13 cellular contexts compared by ENCODE assay signal in the genomic region with DNA sequence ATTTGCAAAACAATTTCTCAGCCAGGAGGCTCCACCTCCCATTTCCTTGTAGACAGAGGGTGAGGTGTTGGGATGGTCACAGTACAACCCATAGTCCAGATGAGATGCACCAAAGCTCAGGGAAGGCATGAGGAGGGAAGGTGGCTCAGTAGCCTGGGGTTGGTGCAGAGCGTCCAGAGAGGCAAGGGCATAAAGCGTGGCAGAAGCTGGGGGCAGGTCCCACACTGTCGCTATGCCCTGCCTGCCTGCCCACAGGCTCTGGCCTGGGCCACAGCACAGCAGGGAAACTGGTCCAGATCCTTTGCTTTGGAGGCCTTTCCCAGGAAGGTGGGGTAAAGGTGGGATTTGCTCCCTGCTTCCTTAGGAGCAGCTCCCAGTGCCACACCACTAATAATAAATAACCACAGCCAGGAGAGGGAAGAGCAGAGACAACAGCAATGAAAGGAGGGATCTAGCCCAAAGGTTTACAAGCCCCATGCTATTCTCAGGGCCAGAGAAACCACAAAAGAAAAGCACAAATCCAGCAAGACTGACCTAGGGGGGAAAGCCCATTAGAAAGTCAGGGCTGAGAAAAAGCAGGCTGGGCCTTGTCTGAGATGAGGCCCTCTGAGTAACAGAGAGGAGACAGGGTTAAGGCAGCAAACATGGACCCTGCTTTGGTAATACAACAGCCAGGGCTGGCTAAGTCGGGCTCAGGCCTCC. TPM values are rescaled to one million over a fixed set of nuclear protein-coding genes. Genes with fewer than 3 reads are reported as not detected.
DNase-seq lines count a peak whose midpoint lies in the region; ATAC-seq and TF ChIP-seq lines count a peak whose summit lies in the region.
"Had no signal": no experiment of that assay in that cellular context is flagged by ENCODE, and none has a peak within 500 bp of the region (broad histone marks: within the 10 kb centered on the region; RNA-seq: fewer than 3 reads in every experiment).

No MANE protein-coding gene starts in this region.

- H3K36me3 ChIP-seq in GM23338 (ENCODE audit: insufficient read depth) (peaks cover 15% of the 10 kb centered on the region; the same call in 1 of the 2 replicates), hepatocyte (replicated peaks; ENCODE audit: insufficient read depth, low read depth) (no peaks in the 10 kb centered on the region), skeletal muscle tissue (ENCODE audit: control insufficient read depth in 3 of 3, insufficient read depth in 3 of 3, low read length in 3 of 3) (peaks cover 20 to 31% (median 25%) of the 10 kb centered on the region in 3 donors)

- no peak overlapping the region for H3K4me3 ChIP-seq in GM23338
- H3K4me3 ChIP-seq in hepatocyte = no peak overlapping the region
- H3K4me3 ChIP-seq in skeletal muscle tissue (ENCODE audit: low read length in 3 of 3) = no peak overlapping the region

- POLR2A ChIA-PET in T-cell (lab: Charles Lee) = interaction anchor here in 1 of 2 donors (0.7 to 0.8 kb wide), 2 partner anchors 12 to 29 kb away, joined by 3 to 4 read pairs; no protein-coding TSS in a partner anchor

- 90% methylated on average over 4 of the region's 4 CpGs for WGBS in hepatocyte (ENCODE audit: low lambda C conversion rate, missing lambda C conversion rate)

- H3K36me3 Mint-ChIP-seq in GM23338 (ENCODE audit: low read depth) (peaks cover 57% of the 10 kb centered on the region), T-cell (peaks cover 49% of the 10 kb centered on the region)

- H3K27me3 ChIP-seq in GM23338 (ENCODE audit: insufficient read depth) (0 out of 2 replicates have a peak, but pooled peaks cover 4% of the 10 kb centered on the region), hepatocyte (no peaks in the 10 kb centered on the region), skeletal muscle tissue (ENCODE audit: control insufficient read depth in 3 of 3, insufficient read depth in 3 of 3, low read length in 3 of 3) (no peaks in the 10 kb centered on the region)

- 0 out of 2 replicates have a peak, but pooled peaks cover 4% of the 10 kb centered on the region for H3F3A ChIP-seq in GM23338 (replicated peaks; ENCODE audit: low read depth)

- CTCF ChIA-PET in T-cell (lab: Charles Lee) = interaction anchor here (0.7 to 1.4 kb wide), 3 partner anchors 8 to 48 kb away, joined by 3 to 6 read pairs (median 3); no protein-coding TSS in a partner anchor

- H3K4me1 ChIP-seq in GM23338 (ENCODE audit: insufficient read depth) (peaks cover 9% of the 10 kb centered on the region), hepatocyte (ENCODE audit: insufficient read depth) (peaks cover 25% of the 10 kb centered on the region), skeletal muscle tissue (ENCODE audit: control insufficient read depth in 3 of 3, insufficient read depth in 3 of 3, low read length in 3 of 3) (peaks cover 83 to 90% (median 87%) of the 10 kb centered on the region in 3 donors)

- DNase-seq in GM23338 (ENCODE audit: low spot score) (no peak), T-cell (no peak), hepatocyte (ENCODE audit: low spot score) (no peak), dedifferentiated amniotic fluid mesenchymal stem cell (ENCODE audit: extremely low spot score) (no peak), GF-D8 (lab: John Stamatoyannopoulos, UW) (no peak), NCI-H1436 treated with DMSO at 0.1 percent for 48 hours (lab: John Stamatoyannopoulos, UW) (no peak), CD1c-positive myeloid dendritic cell (ENCODE audit: extremely low spot score) (no peak)
- DNase-seq: DMS79; GOT3; NCI-H187; PC-3; stimulated activated naive B cell treated with anti-CD40 and anti-IgM and Interleukin-4, amounts not matched to agents 10 μg/mL and 1 μg/mL and 100 μg/mL, for 72 hours had no signal

- H3K79me2 ChIP-seq in GM23338 (replicated peaks; ENCODE audit: insufficient read depth) (no peaks in the 10 kb centered on the region), hepatocyte (peaks cover 2% of the 10 kb centered on the region)

- H3K4me1 Mint-ChIP-seq in GM23338 = peaks cover 26% of the 10 kb centered on the region
- H3K4me1 Mint-ChIP-seq in T-cell = peaks cover 21 to 35% (median 32%) of the 10 kb centered on the region in 3 donors

- H3K4me2 ChIP-seq in GM23338 (peak overlapping the region; percentile 100; the same call in 1 of the 2 replicates), hepatocyte (no peak overlapping the region)

- H3K27ac Mint-ChIP-seq in GM23338 (peak overlapping the region; percentile 64; the same call in 1 of the 2 replicates), T-cell (peak overlapping the region; percentile 41 to 72)
- H3K27ac Mint-ChIP-seq: stimulated activated naive B cell treated with anti-CD40 and anti-IgM and Interleukin-4, amounts not matched to agents 10 μg/mL and 1 μg/mL and 100 μg/mL, for 72 hours had no signal

- H4K20me1 ChIP-seq in GM23338 (replicated peaks; ENCODE audit: insufficient read depth) (peaks cover 1% of the 10 kb centered on the region; the same call in 1 of the 2 replicates), hepatocyte (ENCODE audit: insufficient read depth, poor library complexity, severe bottlenecking) (no peaks in the 10 kb centered on the region)

- H3K9ac ChIP-seq in skeletal muscle tissue (ENCODE audit: low read depth in 1 of 3, low read length in 3 of 3) = peak overlapping the region in 2 of 3 donors; percentile 37 to 90

- ATAC-seq in GM23338 = no peak
- no peak for ATAC-seq in T-cell (replicated peaks in 1 of 4)
- ATAC-seq: PC-3; stimulated activated naive B cell treated with anti-CD40 and anti-IgM and Interleukin-4, amounts not matched to agents 10 μg/mL and 1 μg/mL and 100 μg/mL, for 72 hours had no signal

- H3K27me3 Mint-ChIP-seq in GM23338 (ENCODE audit: insufficient read depth, low read depth, poor library complexity) = peaks cover 21% of the 10 kb centered on the region
- H3K27me3 Mint-ChIP-seq in T-cell = no peaks in the 10 kb centered on the region
- H3K27me3 Mint-ChIP-seq: stimulated activated naive B cell treated with anti-CD40 and anti-IgM and Interleukin-4, amounts not matched to agents 10 μg/mL and 1 μg/mL and 100 μg/mL, for 72 hours had no signal

- H3K9me3 Mint-ChIP-seq in GM23338 (no peaks in the 10 kb centered on the region; the same call in 2 of the 3 replicates), T-cell (no peaks in the 10 kb centered on the region)

- no peak overlapping the region for H3K4me3 Mint-ChIP-seq in GM23338
- H3K4me3 Mint-ChIP-seq in T-cell = no peak overlapping the region
- H3K4me3 Mint-ChIP-seq: stimulated activated naive B cell treated with anti-CD40 and anti-IgM and Interleukin-4, amounts not matched to agents 10 μg/mL and 1 μg/mL and 100 μg/mL, for 72 hours had no signal

- H2AFZ ChIP-seq in GM23338 (no peak overlapping the region), hepatocyte (no peak overlapping the region)

- no peaks in the 10 kb centered on the region for H3K9me2 ChIP-seq in GM23338 (ENCODE audit: insufficient read depth)
- H3K9me2 ChIP-seq in hepatocyte (replicated peaks; ENCODE audit: insufficient read depth) = no peaks in the 10 kb centered on the region

- H3K9me3 ChIP-seq in hepatocyte (ENCODE audit: low read depth) (no peaks in the 10 kb centered on the region), skeletal muscle tissue (ENCODE audit: control insufficient read depth in 3 of 3, low read length in 3 of 3) (no peaks in the 10 kb centered on the region)

- TF ChIP-seq CTCF in GM23338 (conservative IDR thresholded peaks at IDR 0.05; ENCODE audit: low read depth in 2 of 2) = no peak
- no peak for TF ChIP-seq CTCF in hepatocyte (IDR thresholded peaks at IDR 0.05; ENCODE audit: poor library complexity)

- no peak overlapping the region for H3K27ac ChIP-seq in GM23338 (ENCODE audit: low read depth)
- H3K27ac ChIP-seq in hepatocyte = peak overlapping the region; percentile 97
- peak overlapping the region; percentile 96 for H3K27ac ChIP-seq in skeletal muscle tissue (ENCODE audit: low read depth, low read length)

TF ChIP-seq in GM23338, 12 proteins besides CTCF, POLR2A, EP300 and RAD21:
- no peak for TF ChIP-seq ZNF114 (CRISPR knock-in tag; IDR thresholded peaks at IDR 0.05)
- TF ChIP-seq NANOG (IDR thresholded peaks at IDR 0.05; ENCODE audit: borderline replicate concordance) = no peak
- no peak for TF ChIP-seq JUNB (IDR thresholded peaks at IDR 0.05; ENCODE audit: unreplicated experiment)
- TF ChIP-seq ZNF331 (CRISPR knock-in tag; IDR thresholded peaks at IDR 0.05; ENCODE audit: low read depth) = no peak

RNA-seq across cellular contexts. Expression of a gene that starts 27.2 kb away (rescaled TPM):
- total RNA-seq in GM23338 (2014; rRNA removed; shearing (Covaris generic)) = 0.54 and 1.5 TPM in 2 replicates
- polyA plus RNA-seq in GM23338 (2016; fragmentation: Nextera tagmentation; extraction: Ambion mirVana) = 0.16 TPM in 1 of 2 replicates, not detected in the other
- total RNA-seq in T-cell = not detected
- 0.92 and 1.1 TPM in 2 replicates for total RNA-seq in hepatocyte
- 0.16 TPM in 1 of 2 replicates, not detected in the other for polyA plus RNA-seq in hepatocyte
- total RNA-seq in skeletal muscle tissue = 2.1 TPM

RNA-seq across cellular contexts. Expression of a gene that starts 31.3 kb away (rescaled TPM):
- total RNA-seq in GM23338 (2014; rRNA removed; shearing (Covaris generic)) = 2.3 and 3.0 TPM in 2 replicates
- 0.31 TPM in 1 of 2 replicates, not detected in the other for polyA plus RNA-seq in GM23338 (2016; fragmentation: Nextera tagmentation; extraction: Ambion mirVana)
- under 1 TPM in 2 of 5 donors, not detected in 3; 0.18 to 0.51 TPM for total RNA-seq in T-cell
- 0.44 and 1.5 TPM in 2 replicates for total RNA-seq in hepatocyte
- polyA plus RNA-seq in hepatocyte = 0.15 and 0.35 TPM in 2 replicates
- 3.7 TPM for total RNA-seq in skeletal muscle tissue

RNA-seq across cellular contexts. Expression of a gene that starts 40.3 kb away (rescaled TPM):
- total RNA-seq in GM23338 (2014; rRNA removed; shearing (Covaris generic)) = 12.9 and 13.3 TPM in 2 replicates
- polyA plus RNA-seq in GM23338 (2016; fragmentation: Nextera tagmentation; extraction: Ambion mirVana) = 13.8 and 14.4 TPM in 2 replicates
- under 1 TPM in 4 of 5 donors, not detected in 1; 0.12 to 0.30 (median 0.24) TPM for total RNA-seq in T-cell
- 16.9 and 18.9 TPM in 2 replicates for total RNA-seq in hepatocyte
- 35.8 and 40.8 TPM in 2 replicates for polyA plus RNA-seq in hepatocyte
- 38.1 TPM for total RNA-seq in skeletal muscle tissue

Comparison
In these comparisons a context has a peak if more than half of its experiments do, and no peak if none do; other contexts are left out.
1. RNA of a gene that starts 40.3 kb away (total RNA-seq): 38.1 TPM in skeletal muscle tissue (single experiment), 16.9 to 18.9 TPM in hepatocyte and 12.9 to 13.3 TPM in GM23338; 0.12 to 0.30 TPM in T-cell; every median in the first group is over 10 times any median in the second.